25 cellular contexts compared by ENCODE assay signal in genomic region chr3:30811174-30811795, GRCh38.
DNase-seq lines count a peak whose midpoint lies in the region; ATAC-seq and TF ChIP-seq lines count a peak whose summit lies in the region.
"Had no signal": no experiment of that assay in that cellular context is flagged by ENCODE, and none has a peak within 500 bp of the region (broad histone marks: within the 10 kb centered on the region; RNA-seq: fewer than 3 reads in every experiment).

No MANE protein-coding gene starts in this region.

- peak overlapping the region in 1 of 2 donors; percentile 44 for H3K27ac Mint-ChIP-seq in natural killer cell treated with Interleukin-12 subunit alpha and Interleukin-12 subunit beta and Interleukin-15 and Interleukin-18, amount 100 ng/mL, for 72 hours
- H3K27ac Mint-ChIP-seq in Calu3 (ENCODE audit: unreplicated experiment) = no peak overlapping the region
- H3K27ac Mint-ChIP-seq: activated CD4-positive, alpha-beta memory T cell treated with anti-CD3 and anti-CD28 coated beads for 36 hours; activated naive CD8-positive, alpha-beta T cell treated with anti-CD3 and anti-CD28 coated beads, Interleukin-2, amount 50 U/mL, for 24 hours; nephron progenitor cell; stimulated activated naive B cell treated with anti-CD40 and anti-IgM and Interleukin-4, amounts not matched to agents 10 μg/mL and 1 μg/mL and 100 μg/mL, for 72 hours had no signal

- H3K4me3 Mint-ChIP-seq in natural killer cell treated with Interleukin-12 subunit alpha and Interleukin-12 subunit beta and Interleukin-15 and Interleukin-18, amount 100 ng/mL, for 72 hours = peak overlapping the region; percentile 27
- H3K4me3 Mint-ChIP-seq in Calu3 (ENCODE audit: low read depth, unreplicated experiment) = no peak overlapping the region
- H3K4me3 Mint-ChIP-seq: activated CD4-positive, alpha-beta memory T cell treated with anti-CD3 and anti-CD28 coated beads for 36 hours; activated naive CD8-positive, alpha-beta T cell treated with anti-CD3 and anti-CD28 coated beads, Interleukin-2, amount 50 U/mL, for 24 hours; nephron progenitor cell; stimulated activated naive B cell treated with anti-CD40 and anti-IgM and Interleukin-4, amounts not matched to agents 10 μg/mL and 1 μg/mL and 100 μg/mL, for 72 hours had no signal

- no peaks in the 10 kb centered on the region for H3K9me3 Mint-ChIP-seq in natural killer cell treated with Interleukin-12 subunit alpha and Interleukin-12 subunit beta and Interleukin-15 and Interleukin-18, amount 100 ng/mL, for 72 hours
- H3K9me3 Mint-ChIP-seq in Calu3 (ENCODE audit: low read depth, unreplicated experiment) = no peaks in the 10 kb centered on the region
- H3K9me3 Mint-ChIP-seq: activated CD4-positive, alpha-beta memory T cell treated with anti-CD3 and anti-CD28 coated beads for 36 hours; activated naive CD8-positive, alpha-beta T cell treated with anti-CD3 and anti-CD28 coated beads, Interleukin-2, amount 50 U/mL, for 24 hours; CD4-positive, alpha-beta memory T cell; nephron progenitor cell; stimulated activated naive B cell treated with anti-CD40 and anti-IgM and Interleukin-4, amounts not matched to agents 10 μg/mL and 1 μg/mL and 100 μg/mL, for 72 hours had no signal

- ATAC-seq in left cardiac atrium (peak; percentile 51 to 69), upper lobe of right lung (no peak)
- ATAC-seq in natural killer cell treated with Interleukin-12 subunit alpha and Interleukin-12 subunit beta and Interleukin-15 and Interleukin-18, amount 100 ng/mL, for 72 hours = no peak
- ATAC-seq: activated naive CD8-positive, alpha-beta T cell treated with anti-CD3 and anti-CD28 coated beads, Interleukin-2, amount 50 U/mL, for 24 hours; HCT116; stimulated activated naive B cell treated with anti-CD40 and anti-IgM and Interleukin-4, amounts not matched to agents 10 μg/mL and 1 μg/mL and 100 μg/mL, for 72 hours had no signal

- DNase-seq in coronary artery (ENCODE audit: low spot score) = no peak
- no peak for DNase-seq in left cardiac atrium
- no peak for DNase-seq in natural killer cell treated with Interleukin-12 subunit alpha and Interleukin-12 subunit beta and Interleukin-15 and Interleukin-18, amount 100 ng/mL, for 72 hours (ENCODE audit: low spot score)
- DNase-seq in upper lobe of right lung = no peak
- DNase-seq in tibial nerve (ENCODE audit: low spot score in 2 of 2) = no peak
- no peak for DNase-seq in NCI-H345 (lab: John Stamatoyannopoulos, UW)
- DNase-seq in Calu3 = no peak
- DNase-seq in adrenal gland = no peak
- DNase-seq: activated CD4-positive, alpha-beta memory T cell treated with anti-CD3 and anti-CD28 coated beads for 36 hours; activated gamma-delta T cell; activated naive CD8-positive, alpha-beta T cell treated with anti-CD3 and anti-CD28 coated beads, Interleukin-2, amount 50 U/mL, for 24 hours; activated T-cell treated with anti-CD3 and anti-CD28 coated beads for 4 hours; GDM1; KBM-7; NCI-H1694 treated with DMSO at 0.1 percent for 48 hours; nephron progenitor cell; RPMI8226; small intestine; stimulated activated CD4-positive, alpha-beta T cell treated with anti-CD3 and anti-CD28 coated beads, Interleukin-2, amount 100 ng/mL, for 48 hours; stimulated activated naive B cell treated with anti-CD40 and anti-IgM and Interleukin-4, amounts not matched to agents 10 μg/mL and 1 μg/mL and 100 μg/mL, for 72 hours; T1000; testis had no signal

- WGBS in tibial nerve, 2 donors = 31 to 37% methylated on average over 4 of the region's 4 CpGs
- WGBS in adrenal gland, 4 donors = 62 to 66% (median 65%) methylated on average over 4 of the region's 4 CpGs

- TF ChIP-seq CTCF in coronary artery (IDR thresholded peaks at IDR 0.05) (no peak), upper lobe of right lung (IDR thresholded peaks at IDR 0.05) (no peak), tibial nerve (IDR thresholded peaks at IDR 0.05) (no peak), Calu3 (IDR thresholded peaks at IDR 0.05; ENCODE audit: unreplicated experiment) (no peak), adrenal gland (IDR thresholded peaks at IDR 0.05) (no peak)

- H3K27me3 ChIP-seq in upper lobe of right lung (no peaks in the 10 kb centered on the region), tibial nerve (no peaks in the 10 kb centered on the region), adrenal gland (no peaks in the 10 kb centered on the region)
- H3K27me3 ChIP-seq: testis had no signal

- BruUV-seq in Calu3 (replicated peaks; lab: Mats Ljungman, UMichigan) = no TSS peak

- TF ChIP-seq EP300 in tibial nerve (IDR thresholded peaks at IDR 0.05) = no peak

- H3K4me3 ChIP-seq in coronary artery (peak overlapping the region; percentile 34), upper lobe of right lung (peak overlapping the region; percentile 20), tibial nerve (peak overlapping the region in 2 of 4 donors; percentile 6 to 19), adrenal gland (no peak overlapping the region)
- H3K4me3 ChIP-seq: testis had no signal

- TF ChIP-seq POLR2A in tibial nerve (IDR thresholded peaks at IDR 0.05) (no peak), adrenal gland (IDR thresholded peaks at IDR 0.05) (no peak)

- no peaks in the 10 kb centered on the region for H3K4me1 ChIP-seq in upper lobe of right lung
- peaks cover 0 to 10% (median 0%) of the 10 kb centered on the region in 4 donors for H3K4me1 ChIP-seq in tibial nerve
- H3K4me1 ChIP-seq in adrenal gland (replicated peaks in 1 of 2) = no peaks in the 10 kb centered on the region
- H3K4me1 ChIP-seq: parathyroid adenoma, testis had no signal

- H3K4me1 Mint-ChIP-seq in natural killer cell treated with Interleukin-12 subunit alpha and Interleukin-12 subunit beta and Interleukin-15 and Interleukin-18, amount 100 ng/mL, for 72 hours (ENCODE audit: low read depth in 2 of 2) = peaks cover 6 to 8% of the 10 kb centered on the region in 2 donors
- no peaks in the 10 kb centered on the region for H3K4me1 Mint-ChIP-seq in Calu3 (ENCODE audit: low read depth, unreplicated experiment)
- H3K4me1 Mint-ChIP-seq: activated naive CD8-positive, alpha-beta T cell treated with anti-CD3 and anti-CD28 coated beads, Interleukin-2, amount 50 U/mL, for 24 hours; stimulated activated naive B cell treated with anti-CD40 and anti-IgM and Interleukin-4, amounts not matched to agents 10 μg/mL and 1 μg/mL and 100 μg/mL, for 72 hours had no signal

- H3K27ac ChIP-seq in coronary artery = peak overlapping the region; percentile 63 to 74
- no peak overlapping the region for H3K27ac ChIP-seq in upper lobe of right lung
- H3K27ac ChIP-seq in tibial nerve = peak overlapping the region in 2 of 4 donors; percentile 42 to 60
- no peak overlapping the region for H3K27ac ChIP-seq in adrenal gland
- H3K27ac ChIP-seq: parathyroid adenoma, testis had no signal

- H3K36me3 ChIP-seq in upper lobe of right lung (no peaks in the 10 kb centered on the region), tibial nerve (no peaks in the 10 kb centered on the region), adrenal gland (replicated peaks in 1 of 2) (no peaks in the 10 kb centered on the region)

- CTCF ChIA-PET in Calu3 (lab: Charles Lee) = no interaction called here

- intact Hi-C loops in left cardiac atrium (cut with DNase I) = no loop called here
- intact Hi-C loops in upper lobe of right lung (cut with DNase I) = no loop called here
- intact Hi-C loops in Calu3 (cut with micrococcal nuclease; ENCODE audit: unreplicated experiment) = no loop called here
- intact Hi-C loops in adrenal gland (cut with DNase I) = no loop called here

- no peaks in the 10 kb centered on the region for H3K36me3 Mint-ChIP-seq in natural killer cell treated with Interleukin-12 subunit alpha and Interleukin-12 subunit beta and Interleukin-15 and Interleukin-18, amount 100 ng/mL, for 72 hours
- no peaks in the 10 kb centered on the region for H3K36me3 Mint-ChIP-seq in Calu3 (ENCODE audit: insufficient read depth, unreplicated experiment)
- H3K36me3 Mint-ChIP-seq: activated CD4-positive, alpha-beta memory T cell treated with anti-CD3 and anti-CD28 coated beads for 36 hours; CD4-positive, alpha-beta memory T cell; stimulated activated naive B cell treated with anti-CD40 and anti-IgM and Interleukin-4, amounts not matched to agents 10 μg/mL and 1 μg/mL and 100 μg/mL, for 72 hours had no signal

- peaks cover 0 to 8% of the 10 kb centered on the region in 2 donors for H3K27me3 Mint-ChIP-seq in natural killer cell treated with Interleukin-12 subunit alpha and Interleukin-12 subunit beta and Interleukin-15 and Interleukin-18, amount 100 ng/mL, for 72 hours
- H3K27me3 Mint-ChIP-seq in Calu3 (ENCODE audit: unreplicated experiment) = peaks cover 61% of the 10 kb centered on the region

- no peaks in the 10 kb centered on the region for H3K9me3 ChIP-seq in upper lobe of right lung
- H3K9me3 ChIP-seq in tibial nerve = no peaks in the 10 kb centered on the region
- no peaks in the 10 kb centered on the region for H3K9me3 ChIP-seq in adrenal gland (replicated peaks in 1 of 3)
- H3K9me3 ChIP-seq: testis had no signal

Comparison
In these comparisons a context has a peak if more than half of its experiments do, and no peak if none do; other contexts are left out.
1. H3K27ac ChIP-seq: peak in coronary artery (2 of 2); none in upper lobe of right lung (single experiment) and adrenal gland (0 of 5).
2. H3K4me3 ChIP-seq: peak in coronary artery (single experiment) and upper lobe of right lung (single experiment); none in adrenal gland (0 of 4).
3. ATAC-seq: peak in left cardiac atrium (2 of 2); none in natural killer cell treated with Interleukin-12 subunit alpha and Interleukin-12 subunit beta and Interleukin-15 and Interleukin-18, amount 100 ng/mL, for 72 hours (0 of 2) and upper lobe of right lung (single experiment).